Comparison of ENCODE assay signal across 8 cellular contexts in genomic region chr10:102449321-102450123, GRCh38.
A peak's percentile ranks its signal among the peaks of the same experiment; 100 is the strongest.
DNase-seq lines count a peak whose midpoint lies in the region; TF ChIP-seq lines count a peak whose summit lies in the region.

No MANE protein-coding gene starts in this region.

- POLR2A ChIA-PET in HEK293T (lab: Yijun Ruan, JAX), result interaction anchor here (0.9 to 6.6 kb wide), 10 partner anchors 8 to 219 kb away, joined by 3 to 101 read pairs (median 12); partner anchors contain the start of genes CUEDC2 and FBXL15

- CTCF ChIA-PET in HEK293T (lab: Yijun Ruan, JAX), result interaction anchor here (0.7 to 1.3 kb wide), 5 partner anchors 27 to 137 kb away, joined by 3 to 5 read pairs (median 3); partner anchors contain the start of gene NFKB2

- DNase-seq in EL (peak; percentile 58), HEK293T (ENCODE audit: extremely low spot score) (peak; percentile 63), NCI-H1436 treated with DMSO at 0.1 percent for 48 hours (lab: John Stamatoyannopoulos, UW) (peak; percentile 56), T-helper 9 cell (peak; percentile 73), astrocyte of the hippocampus (ENCODE audit: low read depth, low spot score) (peak; percentile 65), iPS-NIHi7 (ENCODE audit: extremely low spot score) (peak; percentile 41), foreskin melanocyte (no peak)
- DNase-seq in stimulated activated CD4-positive, alpha-beta T cell treated with anti-CD3 and anti-CD28 coated beads, Interleukin-12 subunit alpha, Interleukin-12 subunit beta, amount 100 ng/mL, for 48 hours (ENCODE audit: low read depth in 2 of 3, low spot score in 1 of 3), result peak; percentile 76 to 81 (median 78)

TF ChIP-seq in HEK293T, 16 proteins besides CTCF, POLR2A, EP300 and RAD21:
- TF ChIP-seq ZNF384 (IDR thresholded peaks at IDR 0.05) (peak; percentile 97), TARDBP (IDR thresholded peaks at IDR 0.05) (no peak)
